9 cellular contexts compared by ENCODE assay signal in the genomic region with DNA sequence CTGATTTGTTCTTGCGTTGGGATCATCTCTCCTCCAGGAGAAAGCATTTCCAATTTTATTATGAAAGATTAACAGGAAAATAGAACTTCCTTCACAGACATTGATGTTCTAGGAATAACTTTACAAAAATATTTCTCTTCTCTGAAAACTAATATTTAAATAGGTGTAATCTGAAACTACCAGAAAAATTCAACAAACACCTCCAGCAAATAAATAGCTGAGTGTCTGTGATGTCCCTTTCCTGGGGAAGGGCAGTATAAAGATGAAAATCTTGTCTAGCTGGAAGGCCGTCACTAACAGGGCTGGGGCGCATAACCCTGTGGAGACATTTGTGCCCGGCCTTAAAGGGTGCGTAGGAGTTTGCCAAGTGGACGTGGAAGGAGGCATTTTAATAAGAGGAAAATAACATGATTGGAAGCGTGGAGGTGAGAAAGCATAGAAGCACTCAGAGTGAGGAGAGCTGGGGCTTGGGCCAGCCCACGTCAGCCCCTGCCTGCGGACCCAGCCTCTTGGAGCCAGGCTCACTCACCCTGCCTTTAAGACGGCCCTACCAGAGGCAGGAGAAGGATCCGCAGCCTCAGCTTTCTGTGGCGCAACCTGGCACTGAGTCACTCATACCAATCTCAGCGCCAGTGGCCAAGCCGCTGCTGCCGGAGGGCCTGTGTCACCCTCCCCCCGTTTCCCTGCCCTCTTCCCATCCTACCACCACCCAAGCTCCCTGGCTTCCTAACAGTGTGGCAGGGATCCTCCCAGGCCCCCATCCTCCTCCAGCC.
DNase-seq lines count a peak whose midpoint lies in the region; FAIRE-seq and TF ChIP-seq lines count a peak whose summit lies in the region.
"Had no signal": no experiment of that assay in that cellular context is flagged by ENCODE, and none has a peak within 500 bp of the region (broad histone marks: within the 10 kb centered on the region; RNA-seq: fewer than 3 reads in every experiment).

No MANE protein-coding gene starts in this region.

- peak overlapping the region; percentile 53 for H2AFZ ChIP-seq in astrocyte (ENCODE audit: low read depth, low read length)

- H3K27me3 Mint-ChIP-seq in astrocyte (ENCODE audit: low read depth, unreplicated experiment) = no peaks in the 10 kb centered on the region

- peak overlapping the region; percentile 99 for H3K27ac Mint-ChIP-seq in astrocyte (ENCODE audit: unreplicated experiment)

- H3K9me3 Mint-ChIP-seq in astrocyte (ENCODE audit: unreplicated experiment) = no peaks in the 10 kb centered on the region

- no peak for TF ChIP-seq CTCF in astrocyte (IDR thresholded peaks at IDR 0.05; ENCODE audit: insufficient read depth, low read depth, low read length)

- no peaks in the 10 kb centered on the region for H3K27me3 ChIP-seq in astrocyte (ENCODE audit: insufficient read depth, low read length)

- peaks cover 50% of the 10 kb centered on the region for H3K4me1 Mint-ChIP-seq in astrocyte (ENCODE audit: low read depth, unreplicated experiment)

- H3K9ac ChIP-seq in astrocyte (ENCODE audit: low read length) = peak overlapping the region; percentile 94

- DNase-seq in SIG-M5 treated with dmso at 0.1 percent for 504 hours (lab: John Stamatoyannopoulos, UW; ENCODE audit: unreplicated experiment) (peak; percentile 67), SIG-M5 (lab: John Stamatoyannopoulos, UW) (no peak), NOMO-1 treated with dmso at 0.1 percent for 144 hours (lab: John Stamatoyannopoulos, UW; ENCODE audit: unreplicated experiment) (peak; percentile 50), astrocyte (ENCODE audit: low read depth) (peak; percentile 94), occipital lobe (lab: John Stamatoyannopoulos, UW) (peak; percentile 7), DMS53 treated with DMSO at 0.1 percent for 48 hours (lab: John Stamatoyannopoulos, UW; ENCODE audit: unreplicated experiment) (no peak), GDM1 (lab: John Stamatoyannopoulos, UW) (no peak), NCI-H1105 (lab: John Stamatoyannopoulos, UW) (no peak)

- H3K4me1 ChIP-seq in astrocyte (ENCODE audit: insufficient read depth, low read length) = peaks cover 45% of the 10 kb centered on the region

- peaks cover 1% of the 10 kb centered on the region for H3K36me3 Mint-ChIP-seq in astrocyte (ENCODE audit: low read depth, unreplicated experiment)

- no peak for FAIRE-seq in astrocyte (lab: Jason Lieb, UNC)
- FAIRE-seq: A204.1 had no signal

- H3K4me3 Mint-ChIP-seq in astrocyte (ENCODE audit: unreplicated experiment) = peak overlapping the region; percentile 71

- H3K4me3 ChIP-seq in astrocyte (ENCODE audit: insufficient read depth, low read depth, low read length) = peak overlapping the region; percentile 44

- H3K27ac ChIP-seq in astrocyte (ENCODE audit: low read depth, low read length) = peak overlapping the region; percentile 100

- no peaks in the 10 kb centered on the region for H3K9me3 ChIP-seq in astrocyte (ENCODE audit: insufficient read depth, low read depth, low read length)

- peak overlapping the region; percentile 92 for H3K4me2 ChIP-seq in astrocyte (ENCODE audit: low read length)

- no peaks in the 10 kb centered on the region for H3K79me2 ChIP-seq in astrocyte (ENCODE audit: insufficient read depth, low read length)

- no peaks in the 10 kb centered on the region for H3K36me3 ChIP-seq in astrocyte (ENCODE audit: insufficient read depth, low read length)

- no peaks in the 10 kb centered on the region for H4K20me1 ChIP-seq in astrocyte (ENCODE audit: insufficient read depth, low read length)

Comparison
In these comparisons a context has a peak if more than half of its experiments do, and no peak if none do; other contexts are left out.
1. DNase-seq: peak in SIG-M5 treated with dmso at 0.1 percent for 504 hours (single experiment), NOMO-1 treated with dmso at 0.1 percent for 144 hours (single experiment), astrocyte (single experiment) and occipital lobe (single experiment); none in SIG-M5 (single experiment), DMS53 treated with DMSO at 0.1 percent for 48 hours (single experiment), GDM1 (single experiment) and NCI-H1105 (single experiment).